ENCODE assay signal across 20 cellular contexts in the genomic region with DNA sequence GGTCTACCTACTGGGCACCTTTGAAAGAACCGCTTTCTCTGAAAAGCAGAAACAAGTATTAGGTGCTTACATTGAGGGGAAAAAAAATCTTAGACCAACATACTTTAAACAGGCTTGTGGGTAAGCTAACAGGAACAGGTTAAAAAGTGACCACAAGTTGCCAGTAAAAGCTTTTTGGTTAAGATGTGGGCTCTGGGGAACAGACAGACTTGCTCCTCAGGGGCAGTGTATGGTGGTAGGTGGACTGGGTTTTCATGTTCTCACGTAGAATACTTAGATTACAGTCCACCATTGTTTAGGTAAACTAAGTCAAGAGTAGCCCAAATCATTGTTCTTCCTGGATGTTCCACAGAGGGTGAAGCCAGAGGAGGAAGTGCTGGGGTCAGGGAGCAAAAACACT. TPM values are rescaled to one million over a fixed set of nuclear protein-coding genes. Genes with fewer than 3 reads are reported as not detected.
DNase-seq lines count a peak whose midpoint lies in the region; ATAC-seq, FAIRE-seq and TF ChIP-seq lines count a peak whose summit lies in the region.
"Had no signal": no experiment of that assay in that cellular context is flagged by ENCODE, and none has a peak within 500 bp of the region (broad histone marks: within the 10 kb centered on the region; RNA-seq: fewer than 3 reads in every experiment).

No MANE protein-coding gene starts in this region.

- no peak overlapping the region for H2AFZ ChIP-seq in Loucy (ENCODE audit: low read length)
- H2AFZ ChIP-seq in GM12878 (ENCODE audit: control insufficient read depth, low read depth, low read length) = no peak overlapping the region
- H2AFZ ChIP-seq in GM23338 = no peak overlapping the region

- H3K79me2 ChIP-seq in Loucy (ENCODE audit: insufficient read depth, low read length) = no peaks in the 10 kb centered on the region
- H3K79me2 ChIP-seq in GM12878 (ENCODE audit: control insufficient read depth, insufficient read depth, low read length) = no peaks in the 10 kb centered on the region
- H3K79me2 ChIP-seq in GM23338 (replicated peaks; ENCODE audit: insufficient read depth) = no peaks in the 10 kb centered on the region

- no peak for ATAC-seq in activated naive CD8-positive, alpha-beta T cell treated with anti-CD3 and anti-CD28 coated beads, Interleukin-2, amount 10 ng/mL, durations not matched to agents 7 days and 5 days (ENCODE audit: low read depth)
- no peak for ATAC-seq in activated naive CD8-positive, alpha-beta T cell treated with anti-CD3 and anti-CD28 coated beads, Interleukin-2, amount 50 U/mL, for 24 hours
- ATAC-seq in GM12878 (peak; percentile 25; the same call in 2 of the 3 replicates), GM23338 (no peak)
- ATAC-seq: HepG2 had no signal

- H3K4me3 Mint-ChIP-seq in activated naive CD8-positive, alpha-beta T cell treated with anti-CD3 and anti-CD28 coated beads, Interleukin-2, amount 10 ng/mL, durations not matched to agents 7 days and 5 days = peak overlapping the region; percentile 36
- H3K4me3 Mint-ChIP-seq in activated naive CD8-positive, alpha-beta T cell treated with anti-CD3 and anti-CD28 coated beads, Interleukin-2, amount 50 U/mL, for 24 hours = no peak overlapping the region
- H3K4me3 Mint-ChIP-seq in GM23338 = no peak overlapping the region
- H3K4me3 Mint-ChIP-seq: CD4-positive, CD25-positive, alpha-beta regulatory T cell; CD8-positive, alpha-beta memory T cell had no signal

- TF ChIP-seq RAD21 in GM12878 (IDR thresholded peaks at IDR 0.05; ENCODE audit: insufficient read depth, low read depth, low read length) = no peak

- H4K20me1 ChIP-seq in Loucy (ENCODE audit: insufficient read depth, low read length, poor library complexity, severe bottlenecking) = no peaks in the 10 kb centered on the region
- H4K20me1 ChIP-seq in GM12878 (ENCODE audit: control insufficient read depth, insufficient read depth) = no peaks in the 10 kb centered on the region
- H4K20me1 ChIP-seq in GM23338 (replicated peaks; ENCODE audit: insufficient read depth) = no peaks in the 10 kb centered on the region

- H3K27ac ChIP-seq in GM12878 (ENCODE audit: control insufficient read depth, insufficient read depth) = no peak overlapping the region
- H3K27ac ChIP-seq in GM23338 (ENCODE audit: low read depth) = no peak overlapping the region

- no peak for FAIRE-seq in GM12891 (lab: Jason Lieb, UNC)
- FAIRE-seq in GM12878 (lab: Jason Lieb, UNC) = no peak
- FAIRE-seq: A204.1, HepG2 had no signal

- H3K27me3 ChIP-seq in Loucy (ENCODE audit: insufficient read depth, low read length, poor library complexity, severe bottlenecking) = no peaks in the 10 kb centered on the region
- no peaks in the 10 kb centered on the region for H3K27me3 ChIP-seq in GM12878 (replicated peaks in 1 of 2; ENCODE audit: control insufficient read depth in 2 of 2, insufficient read depth in 2 of 2, low read length in 1 of 2)
- no peaks in the 10 kb centered on the region for H3K27me3 ChIP-seq in GM23338 (ENCODE audit: insufficient read depth)
- H3K27me3 ChIP-seq: BE2C had no signal

- RAD21 ChIA-PET in GM12878 (lab: Charles Lee; ENCODE audit: unreplicated experiment) = interaction anchor here (0.8 to 2.8 kb wide), 7 partner anchors 27 to 234 kb away, joined by 3 to 11 read pairs (median 5); a partner anchor contains a TSS

- peak overlapping the region; percentile 18 for H3K9ac ChIP-seq in Loucy (ENCODE audit: low read depth, low read length, poor library complexity, severe bottlenecking)
- H3K9ac ChIP-seq in GM12878 (ENCODE audit: control insufficient read depth, insufficient read depth, low read length) = no peak overlapping the region

- BruUV-seq in GM12878 (replicated peaks; lab: Mats Ljungman, UMichigan) = no TSS peak

- no peaks in the 10 kb centered on the region for H3K27me3 Mint-ChIP-seq in activated naive CD8-positive, alpha-beta T cell treated with anti-CD3 and anti-CD28 coated beads, Interleukin-2, amount 10 ng/mL, durations not matched to agents 7 days and 5 days
- no peaks in the 10 kb centered on the region for H3K27me3 Mint-ChIP-seq in activated naive CD8-positive, alpha-beta T cell treated with anti-CD3 and anti-CD28 coated beads, Interleukin-2, amount 50 U/mL, for 24 hours
- peaks cover 2% of the 10 kb centered on the region for H3K27me3 Mint-ChIP-seq in GM23338 (ENCODE audit: insufficient read depth, low read depth, poor library complexity)
- H3K27me3 Mint-ChIP-seq: CD4-positive, CD25-positive, alpha-beta regulatory T cell; CD8-positive, alpha-beta memory T cell had no signal

- no peak overlapping the region for H3K4me3 ChIP-seq in Loucy (ENCODE audit: low read length, poor library complexity, severe bottlenecking)
- H3K4me3 ChIP-seq in GM12878 = no peak overlapping the region
- no peak overlapping the region for H3K4me3 ChIP-seq in GM23338
- H3K4me3 ChIP-seq: HAP-1 had no signal

- intact Hi-C loops in GM12878 (cut with micrococcal nuclease; ENCODE audit: unreplicated experiment) = loop anchor here (5.0 kb wide), 1 partner anchor 40 kb away; a partner anchor contains a TSS

- peak overlapping the region; percentile 40 for H3K27ac Mint-ChIP-seq in activated naive CD8-positive, alpha-beta T cell treated with anti-CD3 and anti-CD28 coated beads, Interleukin-2, amount 10 ng/mL, durations not matched to agents 7 days and 5 days
- H3K27ac Mint-ChIP-seq in activated naive CD8-positive, alpha-beta T cell treated with anti-CD3 and anti-CD28 coated beads, Interleukin-2, amount 50 U/mL, for 24 hours = no peak overlapping the region
- H3K27ac Mint-ChIP-seq in GM23338 = no peak overlapping the region
- H3K27ac Mint-ChIP-seq: CD4-positive, CD25-positive, alpha-beta regulatory T cell; CD8-positive, alpha-beta memory T cell had no signal

- H3K9me2 ChIP-seq in Loucy (replicated peaks; ENCODE audit: low read depth, low read length) (no peaks in the 10 kb centered on the region), GM23338 (ENCODE audit: insufficient read depth) (no peaks in the 10 kb centered on the region)

- in situ Hi-C loops in GM12878 (cut with MboI) = no loop called here

- no peaks in the 10 kb centered on the region for H3K9me3 ChIP-seq in Loucy (ENCODE audit: insufficient read depth, low read depth, low read length)
- H3K9me3 ChIP-seq in GM12878 (replicated peaks; ENCODE audit: control insufficient read depth, insufficient read depth, low read length) = no peaks in the 10 kb centered on the region
- H3K9me3 ChIP-seq: BE2C, HAP-1 had no signal

- DNase-seq in activated naive CD8-positive, alpha-beta T cell treated with anti-CD3 and anti-CD28 coated beads, Interleukin-2, amount 10 ng/mL, durations not matched to agents 7 days and 5 days = no peak
- DNase-seq in activated naive CD8-positive, alpha-beta T cell treated with anti-CD3 and anti-CD28 coated beads, Interleukin-2, amount 50 U/mL, for 24 hours = no peak
- DNase-seq in GM12891 (ENCODE audit: insufficient read length, low spot score) = no peak
- DNase-seq in GM12878 (ENCODE audit: low read depth, low spot score) = no peak
- DNase-seq in GM23338 (ENCODE audit: low spot score) = no peak
- no peak for DNase-seq in HuH-7 (ENCODE audit: low spot score)
- DNase-seq: ACHN; BE2C; C1 segment of cervical spinal cord; CD4-positive, CD25-positive, alpha-beta regulatory T cell; CD8-positive, alpha-beta memory T cell; COR-L47; DMS 273 treated with DMSO at 0.1 percent for 48 hours; DMS53; DND-41; EL had no signal

- TF ChIP-seq CTCF in Loucy (conservative IDR thresholded peaks at IDR 0.05; ENCODE audit: low read length) (no peak), GM12878 (IDR thresholded peaks at IDR 0.05 in 2 of 3, conservative IDR thresholded peaks at IDR 0.05 in 1 of 3; ENCODE audit: control insufficient read depth in 2 of 3, extremely low read depth in 1 of 3, insufficient read depth in 1 of 3, low read depth in 3 of 3, low read length in 3 of 3) (no peak), GM23338 (conservative IDR thresholded peaks at IDR 0.05; ENCODE audit: low read depth in 2 of 2) (no peak)

- peaks cover 46% of the 10 kb centered on the region for H3K4me1 ChIP-seq in Loucy (ENCODE audit: insufficient read depth, low read length, poor library complexity, severe bottlenecking)
- H3K4me1 ChIP-seq in GM12878 (ENCODE audit: control insufficient read depth, insufficient read depth, low read length) = no peaks in the 10 kb centered on the region
- peaks cover 4% of the 10 kb centered on the region for H3K4me1 ChIP-seq in GM23338 (ENCODE audit: insufficient read depth)
- H3K4me1 ChIP-seq: BE2C, HAP-1 had no signal

- TF ChIP-seq EP300 in GM12878 (IDR thresholded peaks at IDR 0.05; ENCODE audit: borderline replicate concordance in 1 of 2, control insufficient read depth in 1 of 2, low read depth in 2 of 2, low read length in 2 of 2) = no peak

- H3K36me3 Mint-ChIP-seq in activated naive CD8-positive, alpha-beta T cell treated with anti-CD3 and anti-CD28 coated beads, Interleukin-2, amount 10 ng/mL, durations not matched to agents 7 days and 5 days = peaks cover 27% of the 10 kb centered on the region
- H3K36me3 Mint-ChIP-seq in activated naive CD8-positive, alpha-beta T cell treated with anti-CD3 and anti-CD28 coated beads, Interleukin-2, amount 50 U/mL, for 24 hours (ENCODE audit: low read depth) = peaks cover 7% of the 10 kb centered on the region
- H3K36me3 Mint-ChIP-seq in GM23338 (ENCODE audit: low read depth) = peaks cover 10% of the 10 kb centered on the region
- H3K36me3 Mint-ChIP-seq: CD4-positive, CD25-positive, alpha-beta regulatory T cell; CD8-positive, alpha-beta memory T cell had no signal

- TF ChIP-seq POLR2A in GM12891 (IDR thresholded peaks at IDR 0.05; ENCODE audit: low read depth, low read length) (no peak), GM12878 (IDR thresholded peaks at IDR 0.05; ENCODE audit: low read depth, low read length) (no peak)

- no peaks in the 10 kb centered on the region for H3K9me3 Mint-ChIP-seq in activated naive CD8-positive, alpha-beta T cell treated with anti-CD3 and anti-CD28 coated beads, Interleukin-2, amount 10 ng/mL, durations not matched to agents 7 days and 5 days
- no peaks in the 10 kb centered on the region for H3K9me3 Mint-ChIP-seq in activated naive CD8-positive, alpha-beta T cell treated with anti-CD3 and anti-CD28 coated beads, Interleukin-2, amount 50 U/mL, for 24 hours
- no peaks in the 10 kb centered on the region for H3K9me3 Mint-ChIP-seq in GM23338
- H3K9me3 Mint-ChIP-seq: CD4-positive, CD25-positive, alpha-beta regulatory T cell; CD8-positive, alpha-beta memory T cell had no signal

- H3K36me3 ChIP-seq in Loucy (ENCODE audit: insufficient read depth, low read length) (peaks cover 19% of the 10 kb centered on the region; the same call in 1 of the 2 replicates), GM12878 (ENCODE audit: control insufficient read depth in 2 of 2, insufficient read depth in 2 of 2, low read length in 1 of 2) (peaks cover 6% of the 10 kb centered on the region in 2 experiments; a peak in 3 of 4 replicates), GM23338 (ENCODE audit: insufficient read depth) (0 out of 2 replicates have a peak, but pooled peaks cover 5% of the 10 kb centered on the region)

- 8% methylated on average over 2 of the region's 2 CpGs for WGBS in GM12878 (ENCODE audit: insufficient coverage, insufficient replicate concordance, low lambda C conversion rate, missing lambda C conversion rate)

- CTCF ChIA-PET in GM12878 (lab: Yijun Ruan, JAX) = interaction anchor here (0.9 to 5.4 kb wide), 11 partner anchors 10 to 453 kb away, joined by 3 to 58 read pairs (median 8); no protein-coding TSS in a partner anchor

- SMC1A ChIA-PET in GM12878 (lab: Charles Lee; ENCODE audit: uncharacterized antibody, unreplicated experiment) = interaction anchor here (0.6 to 3.9 kb wide), 12 partner anchors 10 to 475 kb away, joined by 3 to 20 read pairs (median 4); no protein-coding TSS in a partner anchor

- POLR2A ChIA-PET in activated naive CD8-positive, alpha-beta T cell treated with anti-CD3 and anti-CD28 coated beads, Interleukin-2, amount 10 ng/mL, durations not matched to agents 7 days and 5 days (lab: Charles Lee) = interaction anchor here (1.1 to 1.3 kb wide), 2 partner anchors 50 to 55 kb away, joined by 4 to 5 read pairs; no protein-coding TSS in a partner anchor
- POLR2A ChIA-PET in GM12878 (lab: Charles Lee) = no interaction called here

- H3F3A ChIP-seq in Loucy (ENCODE audit: low read depth) (0 out of 2 replicates have a peak, but pooled peaks cover 11% of the 10 kb centered on the region), GM23338 (replicated peaks; ENCODE audit: low read depth) (no peaks in the 10 kb centered on the region)

- H3K4me1 Mint-ChIP-seq in activated naive CD8-positive, alpha-beta T cell treated with anti-CD3 and anti-CD28 coated beads, Interleukin-2, amount 10 ng/mL, durations not matched to agents 7 days and 5 days = peaks cover 51% of the 10 kb centered on the region
- H3K4me1 Mint-ChIP-seq in activated naive CD8-positive, alpha-beta T cell treated with anti-CD3 and anti-CD28 coated beads, Interleukin-2, amount 50 U/mL, for 24 hours = peaks cover 26% of the 10 kb centered on the region
- H3K4me1 Mint-ChIP-seq in GM23338 = no peaks in the 10 kb centered on the region; the same call in 1 of the 3 replicates

- H3K4me2 ChIP-seq in Loucy (ENCODE audit: low read depth, low read length, poor library complexity, severe bottlenecking) (peak overlapping the region; percentile 21), GM12878 (ENCODE audit: control insufficient read depth, insufficient read depth) (no peak overlapping the region), GM23338 (no peak overlapping the region)

RNA-seq across cellular contexts. Expression of a gene that starts 41.2 kb away (rescaled TPM):
- total RNA-seq in activated naive CD8-positive, alpha-beta T cell treated with anti-CD3 and anti-CD28 coated beads, Interleukin-2, amount 10 ng/mL, durations not matched to agents 7 days and 5 days = 10 to 100 TPM; 12.4 to 13.7 TPM
- 8.8 TPM for polyA plus RNA-seq in GM12891 (2012; ENCODE audit: low read depth, missing spikeins)
- total RNA-seq in GM12878 (2013; cell fraction: nucleolus; rRNA removed) = 32.6 and 34.8 TPM in 2 replicates
- total RNA-seq in GM12878 (2014; rRNA removed) = 10.3 and 12.9 TPM in 2 replicates
- 9.9 and 11.0 TPM in 2 replicates for total RNA-seq in GM12878 (2014; rRNA removed; fragmentation: Illumina TruSeq; extraction: Trizol)
- 9.3 and 9.4 TPM in 2 replicates for total RNA-seq in GM12878 (2021)
- polyA plus RNA-seq in GM12878 (2011; ENCODE audit: low read depth) = 3.3 TPM
- polyA plus RNA-seq in GM12878 (2011; rRNA removed) = 9.4 and 13.6 TPM in 2 replicates
- polyA plus RNA-seq in GM12878 (2011; cell fraction: cytosol; rRNA removed) = 6.1 and 6.2 TPM in 2 replicates
- polyA plus RNA-seq in GM12878 (2011; cell fraction: nucleus; rRNA removed) = 13.0 and 17.2 TPM in 2 replicates
- polyA plus RNA-seq in GM12878 (2012) = 4.2 and 7.1 TPM in 2 replicates
- 9.2 and 10.3 TPM in 2 replicates for polyA plus RNA-seq in GM12878 (2014; fragmentation: Illumina TruSeq; extraction: Trizol)
- 1 to 10 TPM; 3.8 to 4.1 TPM for polyA plus RNA-seq in GM12878 (2014; fragmentation: Nextera tagmentation; extraction: Ambion mirVana)
- 8.6 and 12.9 TPM in 2 replicates for polyA plus RNA-seq in GM12878 (2014; rRNA removed)
- polyA plus RNA-seq in GM12878 (2016; fragmentation: Nextera tagmentation; extraction: Ambion mirVana) = 10 to 100 TPM; 15.4 to 15.5 TPM
- 16.5 and 20.2 TPM in 2 replicates for polyA minus RNA-seq in GM12878 (2011; rRNA and poly(A)+ RNA removed)
- polyA minus RNA-seq in GM12878 (2011; cell fraction: cytosol; rRNA and poly(A)+ RNA removed) = 5.2 and 9.2 TPM in 2 replicates
- 14.7 and 18.3 TPM in 2 replicates for polyA minus RNA-seq in GM12878 (2011; cell fraction: nucleus; rRNA and poly(A)+ RNA removed)
- 5.9 and 6.9 TPM in 2 replicates for total RNA-seq in GM23338 (2014; rRNA removed; shearing (Covaris generic))
- 5.4 and 6.5 TPM in 2 replicates for polyA plus RNA-seq in GM23338 (2016; fragmentation: Nextera tagmentation; extraction: Ambion mirVana)

RNA-seq across cellular contexts. Expression of a gene that starts 41.3 kb away (rescaled TPM):
- 10 to 100 TPM; 14.1 to 16.6 TPM for total RNA-seq in activated naive CD8-positive, alpha-beta T cell treated with anti-CD3 and anti-CD28 coated beads, Interleukin-2, amount 10 ng/mL, durations not matched to agents 7 days and 5 days
- polyA plus RNA-seq in GM12891 (2012; ENCODE audit: low read depth, missing spikeins) = 9.5 TPM
- total RNA-seq in GM12878 (2013; cell fraction: nucleolus; rRNA removed) = 47.9 and 50.3 TPM in 2 replicates
- total RNA-seq in GM12878 (2014; rRNA removed) (20.3 and 24.4 TPM in 2 replicates), GM12878 (2014; rRNA removed; fragmentation: Illumina TruSeq; extraction: Trizol) (19.9 and 24.4 TPM in 2 replicates), GM12878 (2021) (17.4 and 18.5 TPM in 2 replicates)
- polyA plus RNA-seq in GM12878 (2011; ENCODE audit: low read depth) = 4.0 TPM
- polyA plus RNA-seq in GM12878 (2011; rRNA removed) (29.9 and 40.7 TPM in 2 replicates), GM12878 (2014; fragmentation: Illumina TruSeq; extraction: Trizol) (17.5 and 21.2 TPM in 2 replicates), GM12878 (2014; fragmentation: Nextera tagmentation; extraction: Ambion mirVana) (1 to 10 TPM; 7.7 to 7.8 TPM), GM12878 (2014; rRNA removed) (12.0 and 16.1 TPM in 2 replicates), GM12878 (2016; fragmentation: Nextera tagmentation; extraction: Ambion mirVana) (10 to 100 TPM; 34.4 to 35.5 TPM), GM23338 (2016; fragmentation: Nextera tagmentation; extraction: Ambion mirVana) (4.2 and 7.2 TPM in 2 replicates)
- polyA plus RNA-seq in GM12878 (2011; cell fraction: cytosol; rRNA removed) = 8.5 and 8.8 TPM in 2 replicates
- polyA plus RNA-seq in GM12878 (2011; cell fraction: nucleus; rRNA removed) = 36.5 and 55.4 TPM in 2 replicates
- 5.6 and 9.0 TPM in 2 replicates for polyA plus RNA-seq in GM12878 (2012)
- 9.1 and 13.6 TPM in 2 replicates for polyA minus RNA-seq in GM12878 (2011; rRNA and poly(A)+ RNA removed)
- 4.4 and 6.2 TPM in 2 replicates for polyA minus RNA-seq in GM12878 (2011; cell fraction: cytosol; rRNA and poly(A)+ RNA removed)
- 16.3 and 24.5 TPM in 2 replicates for polyA minus RNA-seq in GM12878 (2011; cell fraction: nucleus; rRNA and poly(A)+ RNA removed)
- total RNA-seq in GM23338 (2014; rRNA removed; shearing (Covaris generic)) = 14.0 and 19.5 TPM in 2 replicates

RNA-seq across cellular contexts. Expression of a gene that starts 52.6 kb away (rescaled TPM):
- total RNA-seq in activated naive CD8-positive, alpha-beta T cell treated with anti-CD3 and anti-CD28 coated beads, Interleukin-2, amount 10 ng/mL, durations not matched to agents 7 days and 5 days = 10 to 100 TPM; 12.0 to 13.1 TPM
- 1.9 TPM for polyA plus RNA-seq in GM12891 (2012; ENCODE audit: low read depth, missing spikeins)
- total RNA-seq in GM12878 (2013; cell fraction: nucleolus; rRNA removed) = 6.1 and 7.6 TPM in 2 replicates
- 2.4 and 2.8 TPM in 2 replicates for total RNA-seq in GM12878 (2014; rRNA removed)
- total RNA-seq in GM12878 (2014; rRNA removed; fragmentation: Illumina TruSeq; extraction: Trizol) = 2.3 and 2.5 TPM in 2 replicates
- total RNA-seq in GM12878 (2021) = 3.5 and 3.7 TPM in 2 replicates
- polyA plus RNA-seq in GM12878 (2011; ENCODE audit: low read depth) = 1.7 TPM
- 4.5 and 5.5 TPM in 2 replicates for polyA plus RNA-seq in GM12878 (2011; rRNA removed)
- polyA plus RNA-seq in GM12878 (2011; cell fraction: cytosol; rRNA removed) = 3.1 and 3.5 TPM in 2 replicates
- polyA plus RNA-seq in GM12878 (2011; cell fraction: nucleus; rRNA removed) = 6.2 and 7.4 TPM in 2 replicates
- polyA plus RNA-seq in GM12878 (2012) = 2.1 and 2.6 TPM in 2 replicates
- polyA plus RNA-seq in GM12878 (2014; fragmentation: Illumina TruSeq; extraction: Trizol) = 1.6 and 1.8 TPM in 2 replicates
- 1 to 10 TPM in 1 of 2 experiments, under 1 TPM in 1; 0.47 to 1.2 TPM for polyA plus RNA-seq in GM12878 (2014; fragmentation: Nextera tagmentation; extraction: Ambion mirVana)
- polyA plus RNA-seq in GM12878 (2014; rRNA removed) = 1.9 TPM in 2 replicates
- 1 to 10 TPM; 1.3 to 1.8 TPM for polyA plus RNA-seq in GM12878 (2016; fragmentation: Nextera tagmentation; extraction: Ambion mirVana)
- polyA minus RNA-seq in GM12878 (2011; rRNA and poly(A)+ RNA removed) = 6.0 and 7.6 TPM in 2 replicates
- polyA minus RNA-seq in GM12878 (2011; cell fraction: cytosol; rRNA and poly(A)+ RNA removed) = 2.4 and 2.9 TPM in 2 replicates
- 5.8 and 7.0 TPM in 2 replicates for polyA minus RNA-seq in GM12878 (2011; cell fraction: nucleus; rRNA and poly(A)+ RNA removed)
- total RNA-seq in GM23338 (2014; rRNA removed; shearing (Covaris generic)) = 13.7 and 16.0 TPM in 2 replicates
- polyA plus RNA-seq in GM23338 (2016; fragmentation: Nextera tagmentation; extraction: Ambion mirVana) = 8.0 and 8.5 TPM in 2 replicates

RNA-seq across cellular contexts. Expression of a gene that starts 53.0 kb away (rescaled TPM):
- 10 to 100 TPM; 24.9 to 26.9 TPM for total RNA-seq in activated naive CD8-positive, alpha-beta T cell treated with anti-CD3 and anti-CD28 coated beads, Interleukin-2, amount 10 ng/mL, durations not matched to agents 7 days and 5 days
- 32.4 TPM for polyA plus RNA-seq in GM12891 (2012; ENCODE audit: low read depth, missing spikeins)
- total RNA-seq in GM12878 (2013; cell fraction: nucleolus; rRNA removed) = 12.4 and 15.2 TPM in 2 replicates
- total RNA-seq in GM12878 (2014; rRNA removed) = 24.9 and 27.2 TPM in 2 replicates
- total RNA-seq in GM12878 (2014; rRNA removed; fragmentation: Illumina TruSeq; extraction: Trizol) = 37.2 and 41.0 TPM in 2 replicates
- 18.4 and 19.4 TPM in 2 replicates for total RNA-seq in GM12878 (2021)
- polyA plus RNA-seq in GM12878 (2011; ENCODE audit: low read depth) = 26.1 TPM
- polyA plus RNA-seq in GM12878 (2011; rRNA removed) = 54.4 and 81.5 TPM in 2 replicates
- 28.2 and 33.0 TPM in 2 replicates for polyA plus RNA-seq in GM12878 (2011; cell fraction: cytosol; rRNA removed)
- polyA plus RNA-seq in GM12878 (2011; cell fraction: nucleus; rRNA removed) = 18.8 and 24.1 TPM in 2 replicates
- 26.8 and 27.8 TPM in 2 replicates for polyA plus RNA-seq in GM12878 (2012)
- polyA plus RNA-seq in GM12878 (2014; fragmentation: Illumina TruSeq; extraction: Trizol) = 43.8 and 44.8 TPM in 2 replicates
- polyA plus RNA-seq in GM12878 (2014; fragmentation: Nextera tagmentation; extraction: Ambion mirVana) = 10 to 100 TPM; 36.9 to 43.7 TPM
- polyA plus RNA-seq in GM12878 (2014; rRNA removed) = 29.3 and 30.2 TPM in 2 replicates
- polyA plus RNA-seq in GM12878 (2016; fragmentation: Nextera tagmentation; extraction: Ambion mirVana) = 10 to 100 TPM; 38.9 to 40.5 TPM
- polyA minus RNA-seq in GM12878 (2011; rRNA and poly(A)+ RNA removed) = 20.1 and 26.8 TPM in 2 replicates
- polyA minus RNA-seq in GM12878 (2011; cell fraction: cytosol; rRNA and poly(A)+ RNA removed) = 15.2 and 16.8 TPM in 2 replicates
- 5.7 and 6.6 TPM in 2 replicates for polyA minus RNA-seq in GM12878 (2011; cell fraction: nucleus; rRNA and poly(A)+ RNA removed)
- total RNA-seq in GM23338 (2014; rRNA removed; shearing (Covaris generic)) = 18.7 and 19.4 TPM in 2 replicates
- polyA plus RNA-seq in GM23338 (2016; fragmentation: Nextera tagmentation; extraction: Ambion mirVana) = 24.8 and 24.9 TPM in 2 replicates
